ENCODE assay signal across 8 cellular contexts in the genomic region with DNA sequence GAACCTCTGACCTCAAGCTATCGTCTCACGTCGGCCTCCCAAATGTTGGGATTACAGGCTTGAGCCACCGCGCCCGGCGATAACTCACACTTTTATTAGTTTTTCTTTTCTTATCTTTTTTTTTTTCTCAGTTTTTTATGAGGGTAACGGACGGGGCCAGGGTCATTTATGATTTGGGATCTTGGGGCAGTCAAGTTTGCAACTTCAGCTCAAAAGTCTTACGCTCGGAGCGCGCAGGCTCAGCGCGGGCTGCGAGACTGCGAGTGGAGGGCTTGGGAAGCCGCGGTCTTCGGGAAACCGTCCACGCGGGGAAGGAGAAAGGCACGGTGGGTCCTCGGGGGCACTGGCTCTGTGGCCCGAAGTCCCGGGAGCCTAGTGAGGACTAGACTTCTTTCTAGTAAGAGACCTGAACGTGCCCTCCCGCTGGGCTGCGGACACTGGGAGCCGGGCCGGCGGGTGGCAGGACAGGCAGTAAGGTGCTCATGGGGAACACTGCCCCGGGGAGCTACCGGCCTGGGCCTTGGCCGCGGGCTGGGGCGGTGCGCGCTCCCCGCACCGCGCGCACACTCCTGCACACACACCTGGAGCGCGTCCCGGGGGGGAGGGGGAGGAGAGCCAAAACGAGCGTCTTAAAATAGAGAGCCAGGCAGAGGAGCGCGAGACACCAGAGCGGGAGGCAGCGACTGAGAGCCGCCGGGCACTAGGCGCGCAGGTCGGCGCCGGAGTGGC. TPM values are rescaled to one million over a fixed set of nuclear protein-coding genes. Genes with fewer than 3 reads are reported as not detected.
DNase-seq lines count a peak whose midpoint lies in the region; ATAC-seq, FAIRE-seq and TF ChIP-seq lines count a peak whose summit lies in the region.

No MANE protein-coding gene starts in this region.

- no peak for TF ChIP-seq EP300 in ovary (IDR thresholded peaks at IDR 0.05)

- H3K27ac ChIP-seq in Peyer's patch: peak overlapping the region in 3 of 4 donors; percentile 67 to 95 (median 89)
- no peak overlapping the region for H3K27ac ChIP-seq in fibroblast of lung (ENCODE audit: insufficient read depth, low read length)
- no peak overlapping the region for H3K27ac ChIP-seq in ovary

- H3K27me3 ChIP-seq in H7 (ENCODE audit: control insufficient read depth, insufficient read depth, low read length) (peaks cover 72% of the 10 kb centered on the region), Peyer's patch (peaks cover 0 to 11% of the 10 kb centered on the region in 2 donors), fibroblast of lung (ENCODE audit: control insufficient read depth, insufficient read depth, low read length) (peaks cover 55% of the 10 kb centered on the region), ovary (no peaks in the 10 kb centered on the region)

- DNase-seq in H7 (peak; percentile 80), Peyer's patch (peak in 2 of 3 donors; percentile 75 to 86), fibroblast of lung (ENCODE audit: low read depth in 2 of 2) (peak; percentile 9 to 16), ovary (no peak), middle frontal gyrus (ENCODE audit: extremely low spot score, low spot score) (no peak), GM19239 (ENCODE audit: insufficient read length, low spot score) (no peak), HTR-8/SVneo (ENCODE audit: insufficient read length, low spot score) (no peak)

- 2% methylated on average over 60 of the region's 60 CpGs for WGBS in ovary, 3 donors

- TF ChIP-seq CTCF in Peyer's patch (IDR thresholded peaks at IDR 0.05): peak in 2 of 6 experiments; percentile 1 to 13
- TF ChIP-seq CTCF in fibroblast of lung (conservative IDR thresholded peaks at IDR 0.05 in 1 of 2, IDR thresholded peaks at IDR 0.05 in 1 of 2; ENCODE audit: low read depth in 1 of 2, low read length in 2 of 2): no peak
- TF ChIP-seq CTCF in ovary (IDR thresholded peaks at IDR 0.05): no peak

- H3K4me1 ChIP-seq in Peyer's patch (peaks cover 0 to 27% (median 0%) of the 10 kb centered on the region in 4 donors), fibroblast of lung (ENCODE audit: control insufficient read depth, extremely low read depth, insufficient read depth, low read length) (no peaks in the 10 kb centered on the region), ovary (ENCODE audit: insufficient read depth) (no peaks in the 10 kb centered on the region)

- TF ChIP-seq POLR2A in Peyer's patch (IDR thresholded peaks at IDR 0.05) (peak; percentile 61 to 70), ovary (IDR thresholded peaks at IDR 0.05) (no peak)

- no peaks in the 10 kb centered on the region for H3K79me2 ChIP-seq in fibroblast of lung (ENCODE audit: control insufficient read depth, insufficient read depth, low read length)

- H3K9me3 ChIP-seq in Peyer's patch (no peaks in the 10 kb centered on the region), fibroblast of lung (ENCODE audit: control insufficient read depth, insufficient read depth, low read depth, low read length) (no peaks in the 10 kb centered on the region), ovary (no peaks in the 10 kb centered on the region)

- no peak overlapping the region for H2AFZ ChIP-seq in fibroblast of lung (ENCODE audit: low read length)

- no peak overlapping the region for H3K9ac ChIP-seq in fibroblast of lung (ENCODE audit: insufficient read depth, low read length)

- peak overlapping the region; percentile 42 for H3K4me3 ChIP-seq in H7 (ENCODE audit: insufficient read depth, low read depth, low read length)
- peak overlapping the region in 3 of 4 donors; percentile 34 to 65 (median 63) for H3K4me3 ChIP-seq in Peyer's patch
- peak overlapping the region in 1 of 4 experiments; percentile 10 for H3K4me3 ChIP-seq in fibroblast of lung (replicated peaks in 1 of 4; ENCODE audit: control extremely low read depth in 1 of 4, insufficient read depth in 1 of 4, low read depth in 3 of 4, low read length in 4 of 4)
- peak overlapping the region; percentile 17 for H3K4me3 ChIP-seq in ovary

- peak overlapping the region; percentile 13 for H3K4me2 ChIP-seq in fibroblast of lung (ENCODE audit: extremely low read depth, insufficient read depth, low read length)

- no peak for FAIRE-seq in GM19239 (lab: Jason Lieb, UNC)
- FAIRE-seq in HTR-8/SVneo (lab: Jason Lieb, UNC): no peak

- ATAC-seq in GM19395 (IDR thresholded peaks at IDR 0.05; ENCODE audit: unreplicated experiment): no peak

- intact Hi-C loops in ovary (cut with DNase I): no loop called here

- H3K36me3 ChIP-seq in H7 (replicated peaks; ENCODE audit: control insufficient read depth, insufficient read depth, low read length) (no peaks in the 10 kb centered on the region), Peyer's patch (no peaks in the 10 kb centered on the region), fibroblast of lung (ENCODE audit: control insufficient read depth, insufficient read depth, low read length) (no peaks in the 10 kb centered on the region), ovary (no peaks in the 10 kb centered on the region)

- H4K20me1 ChIP-seq in fibroblast of lung (ENCODE audit: control insufficient read depth, extremely low read depth, insufficient read depth, low read length): no peaks in the 10 kb centered on the region

RNA-seq across cellular contexts. Expression of a gene that starts 0.5 kb away (rescaled TPM):
- not detected in 2 replicates for total RNA-seq in H7 (2014; rRNA removed; shearing (Covaris generic))
- 10 to 100 TPM in 3 of 4 donors, 1 to 10 TPM in 1; 1.7 to 19.8 (median 15.7) TPM for total RNA-seq in Peyer's patch
- total RNA-seq in fibroblast of lung: not detected in 2 replicates
- polyA plus RNA-seq in fibroblast of lung: not detected in 2 replicates
- not detected in 2 replicates for polyA plus RNA-seq in fibroblast of lung (2012)
- not detected in 2 replicates for polyA minus RNA-seq in fibroblast of lung (ENCODE audit: low replicate concordance)
- 1 to 10 TPM in 1 of 7 donors, under 1 TPM in 3, not detected in 3; 0.17 to 6.2 (median 0.52) TPM for total RNA-seq in ovary
- under 1 TPM in 1 of 2 donors, not detected in 1; 0.06 TPM for polyA plus RNA-seq in ovary

Comparison
In these comparisons a context has a peak if more than half of its experiments do, and no peak if none do; other contexts are left out.
1. DNase-seq: peak in H7 (single experiment), Peyer's patch (2 of 3) and fibroblast of lung (2 of 2); none in ovary (0 of 5), middle frontal gyrus (single experiment), GM19239 (single experiment) and HTR-8/SVneo (single experiment).
2. H3K27ac ChIP-seq: peak in Peyer's patch (3 of 4); none in fibroblast of lung (single experiment) and ovary (0 of 2).